1 cellular context compared by ENCODE assay signal in the genomic region with DNA sequence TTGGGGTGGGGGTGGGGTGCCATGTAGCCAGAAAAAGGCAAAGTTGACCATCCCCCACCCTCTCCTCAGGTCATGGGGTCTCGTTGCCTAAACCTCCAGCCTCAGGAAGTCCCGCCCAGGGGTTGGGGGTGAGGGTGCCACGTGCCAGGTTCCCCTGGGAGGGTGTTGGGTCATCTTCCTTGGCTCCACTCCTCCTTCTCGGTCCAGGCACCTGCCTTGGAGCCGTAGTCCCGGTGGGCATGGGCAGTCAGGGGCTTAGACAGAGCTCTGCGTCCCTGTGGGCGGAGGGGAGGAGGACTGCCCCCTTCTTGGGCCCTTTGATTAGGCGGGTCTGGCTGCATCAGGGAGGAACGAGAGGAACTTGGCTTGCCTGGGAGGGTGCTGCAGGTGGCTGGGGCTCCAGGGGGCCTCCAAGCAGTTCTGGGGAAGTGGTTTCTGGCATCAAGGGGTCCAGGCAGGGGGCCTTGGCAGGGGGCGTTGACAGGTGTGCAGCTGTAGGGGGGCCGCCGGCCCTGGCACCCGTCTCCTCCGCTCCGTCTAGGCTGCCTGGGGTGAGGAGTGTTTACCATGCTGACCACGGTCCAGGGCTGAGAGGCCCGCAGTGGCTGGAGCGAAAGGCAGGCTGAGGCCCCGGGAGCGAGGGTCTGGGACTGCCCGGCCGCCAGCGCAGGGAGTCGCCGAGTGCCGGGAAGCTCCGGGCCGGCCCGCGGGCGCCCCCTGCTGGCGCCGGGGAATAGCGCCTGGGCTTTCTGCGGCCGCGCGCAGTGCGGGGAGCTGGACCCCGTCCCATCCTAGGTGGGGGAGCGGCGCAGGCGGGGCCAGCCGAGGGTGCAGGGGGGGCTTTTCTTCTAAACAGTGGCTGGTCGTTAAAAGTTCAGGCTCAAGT.
TF ChIP-seq lines count a peak whose summit lies in the region.

No MANE protein-coding gene starts in this region.

TF ChIP-seq in K562, 482 proteins besides CTCF, POLR2A, EP300 and RAD21 (continued from another document and continues in another):
- TF ChIP-seq, protein P1, sequence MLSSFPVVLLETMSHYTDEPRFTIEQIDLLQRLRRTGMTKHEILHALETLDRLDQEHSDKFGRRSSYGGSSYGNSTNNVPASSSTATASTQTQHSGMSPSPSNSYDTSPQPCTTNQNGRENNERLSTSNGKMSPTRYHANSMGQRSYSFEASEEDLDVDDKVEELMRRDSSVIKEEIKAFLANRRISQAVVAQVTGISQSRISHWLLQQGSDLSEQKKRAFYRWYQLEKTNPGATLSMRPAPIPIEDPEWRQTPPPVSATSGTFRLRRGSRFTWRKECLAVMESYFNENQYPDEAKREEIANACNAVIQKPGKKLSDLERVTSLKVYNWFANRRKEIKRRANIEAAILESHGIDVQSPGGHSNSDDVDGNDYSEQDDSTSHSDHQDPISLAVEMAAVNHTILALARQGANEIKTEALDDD (IDR thresholded peaks at IDR 0.05): no peak
- TF ChIP-seq FOSL1 (tag; conservative IDR thresholded peaks at IDR 0.05) (peak; percentile 45), ZNF347 (CRISPR knock-in tag; IDR thresholded peaks at IDR 0.05; ENCODE audit: low read depth) (no peak), NONO (IDR thresholded peaks at IDR 0.05; ENCODE audit: low read depth in 2 of 2, low read length in 1 of 2) (peak in 1 of 2 experiments; percentile 55; a peak in 1 of 4 replicates), GATAD2B (IDR thresholded peaks at IDR 0.05; ENCODE audit: borderline replicate concordance) (0 out of 2 replicates have a peak, but pooled peaks have one; percentile 30), EGR1 (conservative IDR thresholded peaks at IDR 0.05) (no peak; the same call in 1 of the 2 replicates), POLR2B (IDR thresholded peaks at IDR 0.05; ENCODE audit: low read depth, partially characterized antibody) (no peak), ETS2 (tag; IDR thresholded peaks at IDR 0.05; ENCODE audit: borderline replicate concordance, poor library complexity, severe bottlenecking) (no peak), MTA3 (IDR thresholded peaks at IDR 0.05; ENCODE audit: borderline replicate concordance) (no peak), MEF2A (IDR thresholded peaks at IDR 0.05; ENCODE audit: control insufficient read depth, low read depth, low read length) (no peak), NRF1 (conservative IDR thresholded peaks at IDR 0.05 in 1 of 2, IDR thresholded peaks at IDR 0.05 in 1 of 2) (peak; percentile 51 to 63), POLR2AphosphoS5 (IDR thresholded peaks at IDR 0.05; ENCODE audit: control insufficient read depth, insufficient read depth, low read depth, low read length) (no peak), HDAC2 (IDR thresholded peaks at IDR 0.05) (no peak), POU5F1 (IDR thresholded peaks at IDR 0.05; ENCODE audit: borderline replicate concordance, low read depth, low read length, partially characterized antibody) (no peak), RBM34 (IDR thresholded peaks at IDR 0.05; ENCODE audit: borderline replicate concordance, insufficient read depth, low read length) (no peak), HSF4 (CRISPR knock-in tag; IDR thresholded peaks at IDR 0.05; ENCODE audit: borderline replicate concordance) (no peak), ZNF41 (CRISPR knock-in tag; conservative IDR thresholded peaks at IDR 0.05) (no peak), MIER1 (IDR thresholded peaks at IDR 0.05; ENCODE audit: low read depth) (no peak), MAFG (tag; conservative IDR thresholded peaks at IDR 0.05) (no peak), ETV1 (tag; conservative IDR thresholded peaks at IDR 0.05; ENCODE audit: low read depth) (no peak), SAP30 (IDR thresholded peaks at IDR 0.05; ENCODE audit: borderline replicate concordance, insufficient read depth, low read depth, low read length, poor library complexity, severe bottlenecking) (peak; percentile 15), EHMT2 (IDR thresholded peaks at IDR 0.05) (no peak), HMG20A (CRISPR knock-in tag; conservative IDR thresholded peaks at IDR 0.05) (no peak), TEAD2 (tag; IDR thresholded peaks at IDR 0.05) (no peak), ZFX (CRISPR knock-in tag; IDR thresholded peaks at IDR 0.05) (peak; percentile 58), RUNX1 (IDR thresholded peaks at IDR 0.05; ENCODE audit: low read depth) (no peak), GABPB2 (CRISPR knock-in tag; conservative IDR thresholded peaks at IDR 0.05) (no peak), NCOA4 (IDR thresholded peaks at IDR 0.05; ENCODE audit: partially characterized antibody) (no peak), NFATC3 (IDR thresholded peaks at IDR 0.05) (no peak), ZNF766 (CRISPR knock-in tag; conservative IDR thresholded peaks at IDR 0.05) (0 out of 2 replicates have a peak, but pooled peaks have one; percentile 24), HNRNPL (IDR thresholded peaks at IDR 0.05; ENCODE audit: low read depth, low read length) (no peak), SNRNP70 (optimal IDR thresholded peaks at IDR 0.05; ENCODE audit: low read depth, low read length) (no peak), KLF16 (IDR thresholded peaks at IDR 0.05) (no peak), U2AF1 (optimal IDR thresholded peaks at IDR 0.05; ENCODE audit: low read depth, low read length) (peak; percentile 27), BRF1 (IDR thresholded peaks at IDR 0.05; ENCODE audit: borderline replicate concordance, extremely low read depth, insufficient read length) (no peak), FOXM1 (IDR thresholded peaks at IDR 0.05; ENCODE audit: low read depth) (no peak), FOXM1 (CRISPR knock-in tag; IDR thresholded peaks at IDR 0.05; ENCODE audit: low read depth) (no peak), CHD2 (IDR thresholded peaks at IDR 0.05; ENCODE audit: low read depth, low read length) (no peak), FOXP1 (CRISPR knock-in tag; IDR thresholded peaks at IDR 0.05) (no peak), ZBED1 (IDR thresholded peaks at IDR 0.05) (no peak), CBX8 (IDR thresholded peaks at IDR 0.05; ENCODE audit: borderline replicate concordance, extremely low read depth, low read depth, low read length, poor library complexity, severe bottlenecking) (no peak), TAL1 (IDR thresholded peaks at IDR 0.05) (no peak), NR2C1 (IDR thresholded peaks at IDR 0.05) (no peak), NR2C1 (tag; IDR thresholded peaks at IDR 0.05) (no peak)
- TF ChIP-seq, protein P2, sequence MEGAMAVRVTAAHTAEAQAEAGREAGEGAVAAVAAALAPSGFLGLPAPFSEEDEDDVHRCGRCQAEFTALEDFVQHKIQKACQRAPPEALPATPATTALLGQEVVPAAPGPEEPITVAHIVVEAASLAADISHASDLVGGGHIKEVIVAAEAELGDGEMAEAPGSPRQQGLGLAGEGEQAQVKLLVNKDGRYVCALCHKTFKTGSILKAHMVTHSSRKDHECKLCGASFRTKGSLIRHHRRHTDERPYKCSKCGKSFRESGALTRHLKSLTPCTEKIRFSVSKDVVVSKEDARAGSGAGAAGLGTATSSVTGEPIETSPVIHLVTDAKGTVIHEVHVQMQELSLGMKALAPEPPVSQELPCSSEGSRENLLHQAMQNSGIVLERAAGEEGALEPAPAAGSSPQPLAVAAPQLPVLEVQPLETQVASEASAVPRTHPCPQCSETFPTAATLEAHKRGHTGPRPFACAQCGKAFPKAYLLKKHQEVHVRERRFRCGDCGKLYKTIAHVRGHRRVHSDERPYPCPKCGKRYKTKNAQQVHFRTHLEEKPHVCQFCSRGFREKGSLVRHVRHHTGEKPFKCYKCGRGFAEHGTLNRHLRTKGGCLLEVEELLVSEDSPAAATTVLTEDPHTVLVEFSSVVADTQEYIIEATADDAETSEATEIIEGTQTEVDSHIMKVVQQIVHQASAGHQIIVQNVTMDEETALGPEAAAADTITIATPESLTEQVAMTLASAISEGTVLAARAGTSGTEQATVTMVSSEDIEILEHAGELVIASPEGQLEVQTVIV (CRISPR knock-in tag; IDR thresholded peaks at IDR 0.05; ENCODE audit: borderline replicate concordance): no peak
- TF ChIP-seq, protein P3, sequence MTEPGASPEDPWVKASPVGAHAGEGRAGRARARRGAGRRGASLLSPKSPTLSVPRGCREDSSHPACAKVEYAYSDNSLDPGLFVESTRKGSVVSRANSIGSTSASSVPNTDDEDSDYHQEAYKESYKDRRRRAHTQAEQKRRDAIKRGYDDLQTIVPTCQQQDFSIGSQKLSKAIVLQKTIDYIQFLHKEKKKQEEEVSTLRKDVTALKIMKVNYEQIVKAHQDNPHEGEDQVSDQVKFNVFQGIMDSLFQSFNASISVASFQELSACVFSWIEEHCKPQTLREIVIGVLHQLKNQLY (CRISPR knock-in tag; conservative IDR thresholded peaks at IDR 0.05): no peak
- TF ChIP-seq, protein P4, sequence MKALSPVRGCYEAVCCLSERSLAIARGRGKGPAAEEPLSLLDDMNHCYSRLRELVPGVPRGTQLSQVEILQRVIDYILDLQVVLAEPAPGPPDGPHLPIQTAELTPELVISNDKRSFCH (CRISPR knock-in tag; IDR thresholded peaks at IDR 0.05): no peak
- TF ChIP-seq, protein P4 (tag; IDR thresholded peaks at IDR 0.05): 0 out of 2 replicates have a peak, but pooled peaks have one; percentile 26
- TF ChIP-seq, protein P5, sequence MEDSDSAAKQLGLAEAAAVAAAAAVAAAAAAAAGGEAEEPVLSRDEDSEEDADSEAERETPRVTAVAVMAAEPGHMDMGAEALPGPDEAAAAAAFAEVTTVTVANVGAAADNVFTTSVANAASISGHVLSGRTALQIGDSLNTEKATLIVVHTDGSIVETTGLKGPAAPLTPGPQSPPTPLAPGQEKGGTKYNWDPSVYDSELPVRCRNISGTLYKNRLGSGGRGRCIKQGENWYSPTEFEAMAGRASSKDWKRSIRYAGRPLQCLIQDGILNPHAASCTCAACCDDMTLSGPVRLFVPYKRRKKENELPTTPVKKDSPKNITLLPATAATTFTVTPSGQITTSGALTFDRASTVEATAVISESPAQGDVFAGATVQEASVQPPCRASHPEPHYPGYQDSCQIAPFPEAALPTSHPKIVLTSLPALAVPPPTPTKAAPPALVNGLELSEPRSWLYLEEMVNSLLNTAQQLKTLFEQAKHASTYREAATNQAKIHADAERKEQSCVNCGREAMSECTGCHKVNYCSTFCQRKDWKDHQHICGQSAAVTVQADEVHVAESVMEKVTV (CRISPR knock-in tag; IDR thresholded peaks at IDR 0.05): peak; percentile 88
- TF ChIP-seq, protein P6, sequence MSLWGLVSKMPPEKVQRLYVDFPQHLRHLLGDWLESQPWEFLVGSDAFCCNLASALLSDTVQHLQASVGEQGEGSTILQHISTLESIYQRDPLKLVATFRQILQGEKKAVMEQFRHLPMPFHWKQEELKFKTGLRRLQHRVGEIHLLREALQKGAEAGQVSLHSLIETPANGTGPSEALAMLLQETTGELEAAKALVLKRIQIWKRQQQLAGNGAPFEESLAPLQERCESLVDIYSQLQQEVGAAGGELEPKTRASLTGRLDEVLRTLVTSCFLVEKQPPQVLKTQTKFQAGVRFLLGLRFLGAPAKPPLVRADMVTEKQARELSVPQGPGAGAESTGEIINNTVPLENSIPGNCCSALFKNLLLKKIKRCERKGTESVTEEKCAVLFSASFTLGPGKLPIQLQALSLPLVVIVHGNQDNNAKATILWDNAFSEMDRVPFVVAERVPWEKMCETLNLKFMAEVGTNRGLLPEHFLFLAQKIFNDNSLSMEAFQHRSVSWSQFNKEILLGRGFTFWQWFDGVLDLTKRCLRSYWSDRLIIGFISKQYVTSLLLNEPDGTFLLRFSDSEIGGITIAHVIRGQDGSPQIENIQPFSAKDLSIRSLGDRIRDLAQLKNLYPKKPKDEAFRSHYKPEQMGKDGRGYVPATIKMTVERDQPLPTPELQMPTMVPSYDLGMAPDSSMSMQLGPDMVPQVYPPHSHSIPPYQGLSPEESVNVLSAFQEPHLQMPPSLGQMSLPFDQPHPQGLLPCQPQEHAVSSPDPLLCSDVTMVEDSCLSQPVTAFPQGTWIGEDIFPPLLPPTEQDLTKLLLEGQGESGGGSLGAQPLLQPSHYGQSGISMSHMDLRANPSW (CRISPR knock-in tag; IDR thresholded peaks at IDR 0.05): peak; percentile 39; the same call in 1 of the 2 replicates
- TF ChIP-seq, protein P7, sequence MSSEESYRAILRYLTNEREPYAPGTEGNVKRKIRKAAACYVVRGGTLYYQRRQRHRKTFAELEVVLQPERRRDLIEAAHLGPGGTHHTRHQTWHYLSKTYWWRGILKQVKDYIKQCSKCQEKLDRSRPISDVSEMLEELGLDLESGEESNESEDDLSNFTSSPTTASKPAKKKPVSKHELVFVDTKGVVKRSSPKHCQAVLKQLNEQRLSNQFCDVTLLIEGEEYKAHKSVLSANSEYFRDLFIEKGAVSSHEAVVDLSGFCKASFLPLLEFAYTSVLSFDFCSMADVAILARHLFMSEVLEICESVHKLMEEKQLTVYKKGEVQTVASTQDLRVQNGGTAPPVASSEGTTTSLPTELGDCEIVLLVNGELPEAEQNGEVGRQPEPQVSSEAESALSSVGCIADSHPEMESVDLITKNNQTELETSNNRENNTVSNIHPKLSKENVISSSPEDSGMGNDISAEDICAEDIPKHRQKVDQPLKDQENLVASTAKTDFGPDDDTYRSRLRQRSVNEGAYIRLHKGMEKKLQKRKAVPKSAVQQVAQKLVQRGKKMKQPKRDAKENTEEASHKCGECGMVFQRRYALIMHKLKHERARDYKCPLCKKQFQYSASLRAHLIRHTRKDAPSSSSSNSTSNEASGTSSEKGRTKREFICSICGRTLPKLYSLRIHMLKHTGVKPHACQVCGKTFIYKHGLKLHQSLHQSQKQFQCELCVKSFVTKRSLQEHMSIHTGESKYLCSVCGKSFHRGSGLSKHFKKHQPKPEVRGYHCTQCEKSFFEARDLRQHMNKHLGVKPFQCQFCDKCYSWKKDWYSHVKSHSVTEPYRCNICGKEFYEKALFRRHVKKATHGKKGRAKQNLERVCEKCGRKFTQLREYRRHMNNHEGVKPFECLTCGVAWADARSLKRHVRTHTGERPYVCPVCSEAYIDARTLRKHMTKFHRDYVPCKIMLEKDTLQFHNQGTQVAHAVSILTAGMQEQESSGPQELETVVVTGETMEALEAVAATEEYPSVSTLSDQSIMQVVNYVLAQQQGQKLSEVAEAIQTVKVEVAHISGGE (CRISPR knock-in tag; IDR thresholded peaks at IDR 0.05): no peak
- TF ChIP-seq, protein P8, sequence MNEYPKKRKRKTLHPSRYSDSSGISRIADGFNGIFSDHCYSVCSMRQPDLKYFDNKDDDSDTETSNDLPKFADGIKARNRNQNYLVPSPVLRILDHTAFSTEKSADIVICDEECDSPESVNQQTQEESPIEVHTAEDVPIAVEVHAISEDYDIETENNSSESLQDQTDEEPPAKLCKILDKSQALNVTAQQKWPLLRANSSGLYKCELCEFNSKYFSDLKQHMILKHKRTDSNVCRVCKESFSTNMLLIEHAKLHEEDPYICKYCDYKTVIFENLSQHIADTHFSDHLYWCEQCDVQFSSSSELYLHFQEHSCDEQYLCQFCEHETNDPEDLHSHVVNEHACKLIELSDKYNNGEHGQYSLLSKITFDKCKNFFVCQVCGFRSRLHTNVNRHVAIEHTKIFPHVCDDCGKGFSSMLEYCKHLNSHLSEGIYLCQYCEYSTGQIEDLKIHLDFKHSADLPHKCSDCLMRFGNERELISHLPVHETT (CRISPR knock-in tag; conservative IDR thresholded peaks at IDR 0.05 in 1 of 2, IDR thresholded peaks at IDR 0.05 in 1 of 2): no peak
